In genomic region chr19:38270587-38271167, GRCh38 we compare ENCODE assay signal across 1 cellular context.
TF ChIP-seq lines count a peak whose summit lies in the region.

No MANE protein-coding gene starts in this region.

TF ChIP-seq in K562, 482 proteins besides CTCF, POLR2A, EP300 and RAD21 (continued from another document):
- peak; percentile 33 to 62 for TF ChIP-seq E2F6 (IDR thresholded peaks at IDR 0.05; ENCODE audit: borderline replicate concordance in 1 of 2, extremely low read depth in 1 of 2, insufficient read depth in 1 of 2, insufficient read length in 1 of 2, low read depth in 1 of 2, low read length in 1 of 2, poor library complexity in 1 of 2, severe bottlenecking in 1 of 2)
- TF ChIP-seq MYNN (IDR thresholded peaks at IDR 0.05): peak; percentile 71; the same call in 1 of the 2 replicates
- TF ChIP-seq MYNN (CRISPR knock-in tag; IDR thresholded peaks at IDR 0.05): no peak
TF ChIP-seq in K562: peak in this region for 70.
